23 cellular contexts compared by ENCODE assay signal in the genomic region with DNA sequence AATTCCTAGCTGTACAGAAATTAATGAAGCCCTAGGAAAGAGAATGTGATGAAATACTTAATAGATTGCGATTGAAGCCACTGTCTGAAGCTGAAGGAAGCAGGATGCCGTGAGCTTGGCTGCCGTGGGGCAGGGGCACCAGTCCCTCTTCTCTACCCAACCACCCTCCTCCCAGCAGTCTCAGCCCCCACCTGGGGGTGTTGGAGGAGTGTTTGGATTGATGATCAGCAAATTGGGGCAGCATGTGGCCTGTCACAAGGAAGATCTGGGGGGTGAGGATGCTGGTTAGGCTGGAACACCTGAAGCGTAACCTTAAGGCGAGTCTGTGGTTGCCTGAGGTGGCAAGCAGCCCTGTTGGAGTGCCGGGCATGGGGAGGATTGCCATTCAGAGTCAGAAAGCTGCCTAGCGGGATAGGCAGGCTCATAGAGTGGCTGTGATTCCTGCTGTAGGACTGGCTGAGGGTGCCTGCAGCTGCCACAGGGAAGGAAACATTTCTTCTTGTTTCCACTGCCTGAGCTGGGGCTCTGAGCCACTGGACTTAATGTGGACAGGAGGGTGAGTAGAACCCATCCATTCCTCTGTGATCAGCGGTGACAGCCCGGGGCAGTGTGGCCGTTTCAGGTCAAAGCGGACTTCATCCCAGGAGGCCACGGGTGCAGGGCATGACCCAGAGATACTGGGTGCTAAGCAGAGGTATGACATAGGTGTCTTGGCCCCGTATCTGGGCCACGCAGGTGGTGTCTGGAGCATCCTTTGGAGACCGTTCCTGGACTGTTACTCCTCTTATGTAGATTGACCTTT.
DNase-seq lines count a peak whose midpoint lies in the region; ATAC-seq and TF ChIP-seq lines count a peak whose summit lies in the region.
"Had no signal": no experiment of that assay in that cellular context is flagged by ENCODE, and none has a peak within 500 bp of the region (broad histone marks: within the 10 kb centered on the region; RNA-seq: fewer than 3 reads in every experiment).

No MANE protein-coding gene starts in this region.

- ATAC-seq in esophagus mucosa = peak; percentile 89
- ATAC-seq: activated CD8-positive, alpha-beta T cell treated with anti-CD3 and anti-CD28 coated beads for 36 hours; naive thymus-derived CD8-positive, alpha-beta T cell; WTC11 had no signal

- peak; percentile 10 for DNase-seq in NCI-H1694 treated with DMSO at 0.1 percent for 48 hours (lab: John Stamatoyannopoulos, UW)
- no peak for DNase-seq in NCI-H1694 (lab: John Stamatoyannopoulos, UW)
- peak; percentile 11 for DNase-seq in NCI-H2107 treated with DMSO at 0.1 percent for 48 hours (lab: John Stamatoyannopoulos, UW; ENCODE audit: unreplicated experiment)
- peak; percentile 38 for DNase-seq in prostate gland (ENCODE audit: low spot score)
- DNase-seq in activated effector memory CD4-positive, alpha-beta T cell treated with Interleukin-2 at 50 U/mL for 16 hours = no peak
- no peak for DNase-seq in activated CD4-positive, alpha-beta memory T cell treated with anti-CD3 and anti-CD28 coated beads, Interleukin-2, amount 10 ng/mL, durations not matched to agents 7 days and 5 days
- DNase-seq in GDM1 (lab: John Stamatoyannopoulos, UW) = no peak
- DNase-seq: activated CD8-positive, alpha-beta T cell treated with anti-CD3 and anti-CD28 coated beads for 36 hours; activated naive CD8-positive, alpha-beta T cell treated with anti-CD3 and anti-CD28 coated beads, Interleukin-2, amount 10 ng/mL, durations not matched to agents 7 days and 5 days; brain microvascular endothelial cell; glutamatergic neuron; naive thymus-derived CD8-positive, alpha-beta T cell; NCI-H1436; NCI-H526; SJCRH30; T-helper 2 cell; testis had no signal

- no peak for TF ChIP-seq POLR2A in prostate gland (IDR thresholded peaks at IDR 0.05)

- no peaks in the 10 kb centered on the region for H3K27me3 ChIP-seq in prostate gland (replicated peaks; ENCODE audit: insufficient read depth)
- H3K27me3 ChIP-seq: brain microvascular endothelial cell, esophagus muscularis mucosa, SJCRH30, testis had no signal

- 78% methylated on average over 15 of the region's 15 CpGs for WGBS in prostate gland

- TF ChIP-seq CTCF in prostate gland (IDR thresholded peaks at IDR 0.05) = no peak

- H3K27ac Mint-ChIP-seq in activated CD4-positive, alpha-beta memory T cell treated with anti-CD3 and anti-CD28 coated beads, Interleukin-2, amount 10 ng/mL, durations not matched to agents 7 days and 5 days = no peak overlapping the region
- H3K27ac Mint-ChIP-seq: activated CD8-positive, alpha-beta T cell treated with anti-CD3 and anti-CD28 coated beads for 36 hours; activated naive CD8-positive, alpha-beta T cell treated with anti-CD3 and anti-CD28 coated beads, Interleukin-2, amount 10 ng/mL, durations not matched to agents 7 days and 5 days; progenitor cell of endocrine pancreas; WTC11 had no signal

- CTCF ChIA-PET in activated CD4-positive, alpha-beta memory T cell treated with anti-CD3 and anti-CD28 coated beads, Interleukin-2, amount 10 ng/mL, durations not matched to agents 7 days and 5 days (lab: Charles Lee) = no interaction called here

- H3K4me1 Mint-ChIP-seq in activated CD4-positive, alpha-beta memory T cell treated with anti-CD3 and anti-CD28 coated beads, Interleukin-2, amount 10 ng/mL, durations not matched to agents 7 days and 5 days = no peaks in the 10 kb centered on the region

- no peaks in the 10 kb centered on the region for H3K9me3 ChIP-seq in prostate gland
- H3K9me3 ChIP-seq: esophagus muscularis mucosa, SJCRH30, testis had no signal

- H3K36me3 Mint-ChIP-seq in activated CD4-positive, alpha-beta memory T cell treated with anti-CD3 and anti-CD28 coated beads, Interleukin-2, amount 10 ng/mL, durations not matched to agents 7 days and 5 days (ENCODE audit: low read depth) = no peaks in the 10 kb centered on the region
- H3K36me3 Mint-ChIP-seq: activated naive CD8-positive, alpha-beta T cell treated with anti-CD3 and anti-CD28 coated beads, Interleukin-2, amount 10 ng/mL, durations not matched to agents 7 days and 5 days; naive thymus-derived CD8-positive, alpha-beta T cell; WTC11 had no signal

- no peak overlapping the region for H3K4me3 Mint-ChIP-seq in activated CD4-positive, alpha-beta memory T cell treated with anti-CD3 and anti-CD28 coated beads, Interleukin-2, amount 10 ng/mL, durations not matched to agents 7 days and 5 days
- H3K4me3 Mint-ChIP-seq: activated CD8-positive, alpha-beta T cell treated with anti-CD3 and anti-CD28 coated beads for 36 hours; activated naive CD8-positive, alpha-beta T cell treated with anti-CD3 and anti-CD28 coated beads, Interleukin-2, amount 10 ng/mL, durations not matched to agents 7 days and 5 days; naive thymus-derived CD8-positive, alpha-beta T cell; WTC11 had no signal

- H3K27ac ChIP-seq in prostate gland = no peak overlapping the region
- H3K27ac ChIP-seq: brain microvascular endothelial cell, C4-2B, esophagus muscularis mucosa, SJCRH30, testis had no signal

- H3K4me1 ChIP-seq in prostate gland (replicated peaks) = no peaks in the 10 kb centered on the region

- H3K4me3 ChIP-seq in prostate gland = no peak overlapping the region
- H3K4me3 ChIP-seq: esophagus muscularis mucosa, lung, SJCRH30, testis had no signal

- no peaks in the 10 kb centered on the region for H3K36me3 ChIP-seq in prostate gland
- H3K36me3 ChIP-seq: brain microvascular endothelial cell, esophagus muscularis mucosa, SJCRH30 had no signal

- H3K27me3 Mint-ChIP-seq in activated CD4-positive, alpha-beta memory T cell treated with anti-CD3 and anti-CD28 coated beads, Interleukin-2, amount 10 ng/mL, durations not matched to agents 7 days and 5 days = peaks cover 25% of the 10 kb centered on the region
- H3K27me3 Mint-ChIP-seq: activated CD8-positive, alpha-beta T cell treated with anti-CD3 and anti-CD28 coated beads for 36 hours; activated naive CD8-positive, alpha-beta T cell treated with anti-CD3 and anti-CD28 coated beads, Interleukin-2, amount 10 ng/mL, durations not matched to agents 7 days and 5 days; naive thymus-derived CD8-positive, alpha-beta T cell; progenitor cell of endocrine pancreas had no signal

- intact Hi-C loops in prostate gland (cut with DNase I) = no loop called here

- no peaks in the 10 kb centered on the region for H3K9me3 Mint-ChIP-seq in activated CD4-positive, alpha-beta memory T cell treated with anti-CD3 and anti-CD28 coated beads, Interleukin-2, amount 10 ng/mL, durations not matched to agents 7 days and 5 days
- H3K9me3 Mint-ChIP-seq: activated CD8-positive, alpha-beta T cell treated with anti-CD3 and anti-CD28 coated beads for 36 hours; activated naive CD8-positive, alpha-beta T cell treated with anti-CD3 and anti-CD28 coated beads, Interleukin-2, amount 10 ng/mL, durations not matched to agents 7 days and 5 days; naive thymus-derived CD8-positive, alpha-beta T cell; WTC11 had no signal

- POLR2A ChIA-PET in activated CD4-positive, alpha-beta memory T cell treated with anti-CD3 and anti-CD28 coated beads, Interleukin-2, amount 10 ng/mL, durations not matched to agents 7 days and 5 days (lab: Charles Lee) = no interaction called here

Comparison
In these comparisons a context has a peak if more than half of its experiments do, and no peak if none do; other contexts are left out.
1. DNase-seq: peak in NCI-H1694 treated with DMSO at 0.1 percent for 48 hours (single experiment), NCI-H2107 treated with DMSO at 0.1 percent for 48 hours (single experiment) and prostate gland (single experiment); none in NCI-H1694 (single experiment), activated effector memory CD4-positive, alpha-beta T cell treated with Interleukin-2 at 50 U/mL for 16 hours (single experiment), activated CD4-positive, alpha-beta memory T cell treated with anti-CD3 and anti-CD28 coated beads, Interleukin-2, amount 10 ng/mL, durations not matched to agents 7 days and 5 days (single experiment) and GDM1 (single experiment).